In genomic region chr3:60125686-60126085, GRCh38 we compare ENCODE assay signal across 12 cellular contexts.
DNase-seq lines count a peak whose midpoint lies in the region; ATAC-seq and TF ChIP-seq lines count a peak whose summit lies in the region.
"Had no signal": no experiment of that assay in that cellular context is flagged by ENCODE, and none has a peak within 500 bp of the region (broad histone marks: within the 10 kb centered on the region; RNA-seq: fewer than 3 reads in every experiment).

No MANE protein-coding gene starts in this region.

- H3K9me3 ChIP-seq in Peyer's patch: no peaks in the 10 kb centered on the region
- H3K9me3 ChIP-seq: Caco-2 had no signal

- peak overlapping the region; percentile 21 for H3K27ac ChIP-seq in cingulate gyrus (ENCODE audit: low read depth, low read length)
- no peak overlapping the region for H3K27ac ChIP-seq in Peyer's patch
- H3K27ac ChIP-seq: C4-2B had no signal

- H3K9me3 Mint-ChIP-seq in activated T-cell treated with anti-CD3 and anti-CD28 coated beads, Interleukin-2, amount 50 U/mL, for 72 hours: peaks cover 3% of the 10 kb centered on the region in 2 donors
- H3K9me3 Mint-ChIP-seq: CD4-positive, alpha-beta T cell; H9 had no signal

- no peak overlapping the region for H3K27ac Mint-ChIP-seq in activated T-cell treated with anti-CD3 and anti-CD28 coated beads, Interleukin-2, amount 50 U/mL, for 72 hours
- H3K27ac Mint-ChIP-seq: CD4-positive, alpha-beta T cell; H9 had no signal

- H3K36me3 ChIP-seq in Peyer's patch: no peaks in the 10 kb centered on the region

- no peaks in the 10 kb centered on the region for H3K4me1 ChIP-seq in Peyer's patch
- H3K4me1 ChIP-seq: Caco-2 had no signal

- H3K27me3 ChIP-seq in Peyer's patch: no peaks in the 10 kb centered on the region

- no peak for TF ChIP-seq POLR2A in Peyer's patch (IDR thresholded peaks at IDR 0.05)

- peak; percentile 90 for DNase-seq in globus pallidus (ENCODE audit: low spot score)
- DNase-seq in midbrain (lab: John Stamatoyannopoulos, UW): peak; percentile 66
- DNase-seq in activated T-cell treated with anti-CD3 and anti-CD28 coated beads, Interleukin-2, amount 50 U/mL, for 72 hours: no peak
- DNase-seq in Peyer's patch: no peak
- DNase-seq in NCI-H1930 (lab: John Stamatoyannopoulos, UW): no peak
- DNase-seq: ACHN; Caco-2; CD4-positive, alpha-beta T cell; H9 had no signal

- no peak overlapping the region for H3K4me3 Mint-ChIP-seq in activated T-cell treated with anti-CD3 and anti-CD28 coated beads, Interleukin-2, amount 50 U/mL, for 72 hours
- H3K4me3 Mint-ChIP-seq: CD4-positive, alpha-beta T cell; H9 had no signal

- H3K27me3 Mint-ChIP-seq in activated T-cell treated with anti-CD3 and anti-CD28 coated beads, Interleukin-2, amount 50 U/mL, for 72 hours (ENCODE audit: low read depth): no peaks in the 10 kb centered on the region
- H3K27me3 Mint-ChIP-seq: CD4-positive, alpha-beta T cell had no signal

- ATAC-seq in activated T-cell treated with anti-CD3 and anti-CD28 coated beads, Interleukin-2, amount 50 U/mL, for 72 hours (replicated peaks in 1 of 2): no peak
- no peak for ATAC-seq in HG03521 (IDR thresholded peaks at IDR 0.05; ENCODE audit: unreplicated experiment)

- TF ChIP-seq CTCF in Peyer's patch (IDR thresholded peaks at IDR 0.05): no peak

- H3K4me1 Mint-ChIP-seq in activated T-cell treated with anti-CD3 and anti-CD28 coated beads, Interleukin-2, amount 50 U/mL, for 72 hours (ENCODE audit: low read depth): no peaks in the 10 kb centered on the region

- H3K4me3 ChIP-seq in Peyer's patch: no peak overlapping the region

- H3K36me3 Mint-ChIP-seq in activated T-cell treated with anti-CD3 and anti-CD28 coated beads, Interleukin-2, amount 50 U/mL, for 72 hours (ENCODE audit: insufficient read depth in 2 of 2): peaks cover 2 to 12% of the 10 kb centered on the region in 2 donors

Comparison
In these comparisons a context has a peak if more than half of its experiments do, and no peak if none do; other contexts are left out.
1. DNase-seq: peak in globus pallidus (single experiment) and midbrain (single experiment); none in activated T-cell treated with anti-CD3 and anti-CD28 coated beads, Interleukin-2, amount 50 U/mL, for 72 hours (0 of 2), Peyer's patch (0 of 3) and NCI-H1930 (0 of 2).